In the genomic region with DNA sequence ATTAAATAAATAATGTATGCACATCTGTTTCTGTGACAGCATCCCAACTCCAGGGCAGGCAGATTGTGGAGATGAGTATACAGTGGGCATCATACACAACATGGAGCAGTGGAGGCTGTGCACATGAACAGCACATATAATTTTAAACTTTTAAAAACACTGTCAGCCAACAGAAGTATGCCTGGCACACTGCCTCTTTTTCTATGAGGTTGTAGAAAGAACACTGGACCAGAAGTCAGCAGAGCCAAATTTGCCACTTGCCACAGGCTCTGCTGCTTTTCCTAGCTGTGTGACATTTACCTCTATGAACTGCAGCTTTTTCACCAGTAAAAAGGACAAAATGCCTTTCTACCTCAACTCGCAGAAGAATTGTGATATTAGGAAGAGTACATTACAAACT, we compare ENCODE assay signal across 17 cellular contexts.
DNase-seq lines count a peak whose midpoint lies in the region; ATAC-seq and TF ChIP-seq lines count a peak whose summit lies in the region.
"Had no signal": no experiment of that assay in that cellular context is flagged by ENCODE, and none has a peak within 500 bp of the region (broad histone marks: within the 10 kb centered on the region; RNA-seq: fewer than 3 reads in every experiment).

No MANE protein-coding gene starts in this region.

- TF ChIP-seq POLR2A in esophagus squamous epithelium (IDR thresholded peaks at IDR 0.05): no peak

- H3K36me3 ChIP-seq in esophagus squamous epithelium: no peaks in the 10 kb centered on the region
- H3K36me3 ChIP-seq in lung (ENCODE audit: control insufficient read depth in 2 of 2, insufficient read depth in 2 of 2, low read length in 2 of 2): peaks cover 1 to 9% of the 10 kb centered on the region in 2 donors
- no peaks in the 10 kb centered on the region for H3K36me3 ChIP-seq in stomach smooth muscle (ENCODE audit: control insufficient read depth in 2 of 2, insufficient read depth in 2 of 2, low read length in 2 of 2)
- H3K36me3 ChIP-seq: brain microvascular endothelial cell had no signal

- POLR2A ChIA-PET in activated CD4-positive, alpha-beta memory T cell treated with anti-CD3 and anti-CD28 coated beads, Interleukin-2, amount 10 ng/mL, durations not matched to agents 7 days and 5 days (lab: Charles Lee): no interaction called here

- H3K27me3 ChIP-seq in esophagus squamous epithelium: no peaks in the 10 kb centered on the region
- no peaks in the 10 kb centered on the region for H3K27me3 ChIP-seq in lung (ENCODE audit: control insufficient read depth, insufficient read depth)
- H3K27me3 ChIP-seq in stomach smooth muscle (ENCODE audit: control insufficient read depth in 1 of 2, insufficient read depth in 2 of 2, low read length in 2 of 2): no peaks in the 10 kb centered on the region
- H3K27me3 ChIP-seq: brain microvascular endothelial cell had no signal

- no peak for ATAC-seq in lung (ENCODE audit: insufficient read depth, low FRiP score)
- ATAC-seq: activated naive CD4-positive, alpha-beta T cell treated with anti-CD3 and anti-CD28 coated beads, Interleukin-2, amount 50 U/mL, for 72 hours had no signal

- DNase-seq in EH (ENCODE audit: low read depth) (peak; percentile 50), esophagus squamous epithelium (lab: John Stamatoyannopoulos, UW) (no peak), lung (ENCODE audit: low spot score) (no peak), T-helper 2 cell (no peak), DMS79 treated with DMSO at 0.1 percent for 48 hours (lab: John Stamatoyannopoulos, UW) (no peak)
- DNase-seq in stimulated activated CD4-positive, alpha-beta T cell treated with anti-CD3 and anti-CD28 coated beads, Interleukin-4, amount 100 ng/mL, for 24 hours: no peak
- DNase-seq in activated CD4-positive, alpha-beta memory T cell treated with anti-CD3 and anti-CD28 coated beads, Interleukin-2, amount 10 ng/mL, durations not matched to agents 7 days and 5 days: no peak
- DNase-seq: activated CD8-positive, alpha-beta memory T cell treated with anti-CD3 and anti-CD28 coated beads for 24 hours; activated T-cell treated with anti-CD3 and anti-CD28 coated beads, Interleukin-2, amount 50 U/mL, for 72 hours; brain microvascular endothelial cell; erythroblast; islet precursor cell; NCI-H2029; SHP77 had no signal

- H3K4me3 ChIP-seq in esophagus squamous epithelium (no peak overlapping the region), lung (no peak overlapping the region), stomach smooth muscle (ENCODE audit: low read length in 2 of 2) (no peak overlapping the region)

- no peak overlapping the region for H3K4me3 Mint-ChIP-seq in activated CD4-positive, alpha-beta memory T cell treated with anti-CD3 and anti-CD28 coated beads, Interleukin-2, amount 10 ng/mL, durations not matched to agents 7 days and 5 days
- H3K4me3 Mint-ChIP-seq: activated T-cell treated with anti-CD3 and anti-CD28 coated beads, Interleukin-2, amount 50 U/mL, for 72 hours; stimulated activated naive CD8-positive, alpha-beta T cell treated with anti-CD3 and anti-CD28 coated beads, Interleukin-15, Interleukin-2, amounts not matched to agents 100 ng/mL and 50 ng/mL, for 24 hours had no signal

- H3K27ac Mint-ChIP-seq in activated CD4-positive, alpha-beta memory T cell treated with anti-CD3 and anti-CD28 coated beads, Interleukin-2, amount 10 ng/mL, durations not matched to agents 7 days and 5 days: no peak overlapping the region
- H3K27ac Mint-ChIP-seq: activated T-cell treated with anti-CD3 and anti-CD28 coated beads, Interleukin-2, amount 50 U/mL, for 72 hours; stimulated activated naive CD8-positive, alpha-beta T cell treated with anti-CD3 and anti-CD28 coated beads, Interleukin-15, Interleukin-2, amounts not matched to agents 100 ng/mL and 50 ng/mL, for 24 hours had no signal

- peaks cover 0 to 7% (median 0%) of the 10 kb centered on the region in 3 donors for H3K4me1 ChIP-seq in esophagus squamous epithelium
- H3K4me1 ChIP-seq in lung (ENCODE audit: control insufficient read depth in 2 of 2, insufficient read depth in 2 of 2, low read length in 2 of 2): peaks cover 0 to 11% of the 10 kb centered on the region in 2 donors
- H3K4me1 ChIP-seq in stomach smooth muscle (ENCODE audit: control insufficient read depth, insufficient read depth, low read length): peaks cover 13% of the 10 kb centered on the region

- no peaks in the 10 kb centered on the region for H3K9me3 ChIP-seq in esophagus squamous epithelium
- no peaks in the 10 kb centered on the region for H3K9me3 ChIP-seq in lung (ENCODE audit: control insufficient read depth in 2 of 2, insufficient read depth in 1 of 2, low read length in 1 of 2)
- H3K9me3 ChIP-seq in stomach smooth muscle (ENCODE audit: control insufficient read depth in 2 of 2, low read length in 2 of 2): no peaks in the 10 kb centered on the region

- WGBS in esophagus squamous epithelium, 2 donors: 58 to 79% methylated on average over 1 of the region's 1 CpG
- 45 to 76% methylated on average over 1 of the region's 1 CpG for WGBS in lung, 2 donors

- H3K27ac ChIP-seq in esophagus squamous epithelium (peak overlapping the region in 3 of 4 donors; percentile 2 to 54 (median 40)), lung (ENCODE audit: low read depth in 1 of 2, low read length in 1 of 2) (peak overlapping the region; percentile 47 to 71), stomach smooth muscle (ENCODE audit: low read length) (peak overlapping the region; percentile 46)
- H3K27ac ChIP-seq: brain microvascular endothelial cell had no signal

- H3K9ac ChIP-seq in stomach smooth muscle (ENCODE audit: low read length in 2 of 2): peak overlapping the region in 1 of 2 donors; percentile 6

- TF ChIP-seq CTCF in esophagus squamous epithelium (IDR thresholded peaks at IDR 0.05) (no peak), lung (IDR thresholded peaks at IDR 0.05; ENCODE audit: control extremely low read depth, extremely low read depth) (no peak)

- H3K27me3 Mint-ChIP-seq in activated CD4-positive, alpha-beta memory T cell treated with anti-CD3 and anti-CD28 coated beads, Interleukin-2, amount 10 ng/mL, durations not matched to agents 7 days and 5 days: no peaks in the 10 kb centered on the region
- H3K27me3 Mint-ChIP-seq: stimulated activated naive CD8-positive, alpha-beta T cell treated with anti-CD3 and anti-CD28 coated beads, Interleukin-15, Interleukin-2, amounts not matched to agents 100 ng/mL and 50 ng/mL, for 24 hours had no signal

- intact Hi-C loops in esophagus squamous epithelium (cut with DNase I): no loop called here

- no peaks in the 10 kb centered on the region for H3K36me3 Mint-ChIP-seq in activated CD4-positive, alpha-beta memory T cell treated with anti-CD3 and anti-CD28 coated beads, Interleukin-2, amount 10 ng/mL, durations not matched to agents 7 days and 5 days (ENCODE audit: low read depth)
- H3K36me3 Mint-ChIP-seq: activated naive CD4-positive, alpha-beta T cell treated with anti-CD3 and anti-CD28 coated beads, Interleukin-2, amount 50 U/mL, for 72 hours had no signal

- no peaks in the 10 kb centered on the region for H3K4me1 Mint-ChIP-seq in activated CD4-positive, alpha-beta memory T cell treated with anti-CD3 and anti-CD28 coated beads, Interleukin-2, amount 10 ng/mL, durations not matched to agents 7 days and 5 days

- CTCF ChIA-PET in activated CD4-positive, alpha-beta memory T cell treated with anti-CD3 and anti-CD28 coated beads, Interleukin-2, amount 10 ng/mL, durations not matched to agents 7 days and 5 days (lab: Charles Lee): no interaction called here

- H3K9me3 Mint-ChIP-seq in activated CD4-positive, alpha-beta memory T cell treated with anti-CD3 and anti-CD28 coated beads, Interleukin-2, amount 10 ng/mL, durations not matched to agents 7 days and 5 days: no peaks in the 10 kb centered on the region
- H3K9me3 Mint-ChIP-seq: activated naive CD4-positive, alpha-beta T cell treated with anti-CD3 and anti-CD28 coated beads, Interleukin-2, amount 50 U/mL, for 72 hours; activated T-cell treated with anti-CD3 and anti-CD28 coated beads, Interleukin-2, amount 50 U/mL, for 72 hours; stimulated activated naive CD8-positive, alpha-beta T cell treated with anti-CD3 and anti-CD28 coated beads, Interleukin-15, Interleukin-2, amounts not matched to agents 100 ng/mL and 50 ng/mL, for 24 hours had no signal
